Comparison of ENCODE assay signal across 8 cellular contexts in the genomic region with DNA sequence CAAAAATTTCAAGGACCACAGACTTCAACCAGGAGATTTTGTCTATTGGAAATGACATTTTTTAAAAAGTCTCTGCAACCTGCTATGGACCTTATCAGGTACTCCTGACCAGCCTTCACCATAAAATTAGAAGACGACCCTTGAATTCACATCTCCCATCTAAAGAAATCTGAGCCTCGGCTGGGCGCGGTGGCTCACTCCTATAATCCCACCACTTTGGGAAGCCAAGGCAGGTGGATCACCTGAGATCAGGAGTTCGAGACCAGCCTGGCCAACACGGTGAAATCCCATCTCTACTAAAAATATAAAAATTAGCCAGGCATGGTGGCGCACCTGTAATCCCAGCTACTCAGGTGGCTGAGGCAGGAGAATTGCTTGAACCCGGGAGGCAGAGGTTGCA. TPM values are rescaled to one million over a fixed set of nuclear protein-coding genes. Genes with fewer than 3 reads are reported as not detected.
DNase-seq lines count a peak whose midpoint lies in the region; ATAC-seq, FAIRE-seq and TF ChIP-seq lines count a peak whose summit lies in the region.
"Not testable (repeated sequence)": the region's sequence is repeated elsewhere in the genome, so short reads cannot be mapped to it uniquely, and the experiment has no call there.
"Had no signal": no experiment of that assay in that cellular context is flagged by ENCODE, and none has a peak within 500 bp of the region (broad histone marks: within the 10 kb centered on the region; RNA-seq: fewer than 3 reads in every experiment).

No MANE protein-coding gene starts in this region.

- H2AFZ ChIP-seq in OCI-LY3 (ENCODE audit: low read depth, low read length); HepG2 (ENCODE audit: low read length): not testable (repeated sequence)

- not testable (repeated sequence) for H3K36me3 ChIP-seq in BLaER1; OCI-LY3 (replicated peaks; ENCODE audit: low read depth, low read length); SJSA1; HepG2 (replicated peaks in 1 of 2; ENCODE audit: control insufficient read depth in 1 of 2, insufficient read depth in 2 of 2, low read length in 2 of 2); upper lobe of right lung

- peaks cover 85% of the 10 kb centered on the region for H3K4me1 Mint-ChIP-seq in dendritic cell treated with granulocyte-macrophage colony-stimulating factor and Interleukin-4, amounts not matched to agents 40 ng/mL and 50 ng/mL, for 4 days (ENCODE audit: low read depth)

- 93% methylated on average over 8 of the region's 8 CpGs for WGBS in HepG2 (ENCODE audit: low lambda C conversion rate)

- not testable (repeated sequence) for H3K9ac ChIP-seq in BLaER1; OCI-LY3 (ENCODE audit: low read length)
- peak overlapping the region; percentile 79; the same call in 1 of the 2 replicates for H3K9ac ChIP-seq in HepG2 (ENCODE audit: insufficient read depth, low read depth, low read length)

- not testable (repeated sequence) for H3K9me3 ChIP-seq in BLaER1; OCI-LY3 (ENCODE audit: insufficient read depth, low read length); SJSA1 (replicated peaks); HepG2 (ENCODE audit: low read length); upper lobe of right lung

- not testable (repeated sequence) for H3K27me3 Mint-ChIP-seq in dendritic cell treated with granulocyte-macrophage colony-stimulating factor and Interleukin-4, amounts not matched to agents 40 ng/mL and 50 ng/mL, for 4 days

- H3K79me2 ChIP-seq in OCI-LY3 (ENCODE audit: low read length); HepG2 (ENCODE audit: insufficient read depth, low read length): not testable (repeated sequence)

- CTCF ChIA-PET in HepG2 (lab: Yijun Ruan, JAX; ENCODE audit: low intra/inter-chr PET ratio, low total read pairs) = not testable (repeated sequence)

- not testable (repeated sequence) for TF ChIP-seq RAD21 in HepG2 (CRISPR knock-in tag; IDR thresholded peaks at IDR 0.05)

- H3K36me3 Mint-ChIP-seq in dendritic cell treated with granulocyte-macrophage colony-stimulating factor and Interleukin-4, amounts not matched to agents 40 ng/mL and 50 ng/mL, for 4 days (ENCODE audit: low read depth) = not testable (repeated sequence)

- not testable (repeated sequence) for TF ChIP-seq CTCF in OCI-LY3 (IDR thresholded peaks at IDR 0.05; ENCODE audit: low read depth, low read length); HepG2 (CRISPR knock-in tag; IDR thresholded peaks at IDR 0.05); upper lobe of right lung (IDR thresholded peaks at IDR 0.05)

- not testable (repeated sequence) for DNase-seq in SJSA1 (ENCODE audit: low read depth in 1 of 2, low spot score in 2 of 2); HepG2 (ENCODE audit: low spot score)
- DNase-seq in posterior vena cava (ENCODE audit: low spot score) = peak; percentile 74
- peak; percentile 25 for DNase-seq in upper lobe of right lung

- intact Hi-C loops in dendritic cell treated with granulocyte-macrophage colony-stimulating factor and Interleukin-4, amounts not matched to agents 40 ng/mL and 50 ng/mL, for 4 days (cut with micrococcal nuclease); HepG2 (cut with micrococcal nuclease; ENCODE audit: unreplicated experiment); upper lobe of right lung (cut with DNase I): not testable (repeated sequence)
- intact Hi-C loops in posterior vena cava (cut with DNase I) = loop anchor here in 1 of 2 donors (10.0 kb wide), 1 partner anchor 46 kb away; the partner anchor contains the start of gene ITGB2

- not testable (repeated sequence) for H4K20me1 ChIP-seq in BLaER1; OCI-LY3 (ENCODE audit: insufficient read depth, low read length); HepG2 (ENCODE audit: insufficient read depth, low read length)

- H3K9me3 Mint-ChIP-seq in dendritic cell treated with granulocyte-macrophage colony-stimulating factor and Interleukin-4, amounts not matched to agents 40 ng/mL and 50 ng/mL, for 4 days = not testable (repeated sequence)

- H3K4me1 ChIP-seq in BLaER1 (peaks cover 76% of the 10 kb centered on the region), OCI-LY3 (ENCODE audit: low read length) (peaks cover 63% of the 10 kb centered on the region), SJSA1 (replicated peaks) (peaks cover 66% of the 10 kb centered on the region), HepG2 (ENCODE audit: insufficient read depth, low read length) (peaks cover 100% of the 10 kb centered on the region), upper lobe of right lung (peaks cover 34% of the 10 kb centered on the region)

- not testable (repeated sequence) for TF ChIP-seq EP300 in HepG2 (IDR thresholded peaks at IDR 0.05; ENCODE audit: low read depth in 2 of 2, low read length in 2 of 2); HepG2 (CRISPR knock-in tag; IDR thresholded peaks at IDR 0.05; ENCODE audit: borderline replicate concordance)

- POLR2A ChIA-PET in HepG2 (lab: Yijun Ruan, JAX) = interaction anchor here (2.6 to 2.7 kb wide), 2 partner anchors 28 to 34 kb away, joined by 17 to 38 read pairs; no protein-coding TSS in a partner anchor

- BruUV-seq in HepG2 (replicated peaks; lab: Mats Ljungman, UMichigan) = not testable (repeated sequence)

- not testable (repeated sequence) for H3K27ac ChIP-seq in BLaER1, upper lobe of right lung
- H3K27ac ChIP-seq in OCI-LY3 (ENCODE audit: low read length) (peak overlapping the region; percentile 81), SJSA1 (peak overlapping the region; percentile 35; the same call in 1 of the 2 replicates), HepG2 (ENCODE audit: extremely low read length, insufficient read depth, low read length) (peak overlapping the region; percentile 99)

- peak overlapping the region; percentile 2 for H3K4me3 Mint-ChIP-seq in dendritic cell treated with granulocyte-macrophage colony-stimulating factor and Interleukin-4, amounts not matched to agents 40 ng/mL and 50 ng/mL, for 4 days

- in situ Hi-C loops in HepG2 (cut with HindIII; ENCODE audit: extremely low pct_ligation_motif_present, low pct_unique_long_range_greater_than_20kb) = not testable (repeated sequence)

- not testable (repeated sequence) for ATAC-seq in HepG2, upper lobe of right lung

- not testable (repeated sequence) for TF ChIP-seq POLR2A in HepG2 (IDR thresholded peaks at IDR 0.05; ENCODE audit: insufficient read depth in 1 of 2, low read depth in 2 of 2, low read length in 2 of 2)

- not testable (repeated sequence) for FAIRE-seq in HepG2 (lab: Jason Lieb, UNC)

- not testable (repeated sequence) for H3K4me3 ChIP-seq in BLaER1; OCI-LY3 (ENCODE audit: low read length); SJSA1; upper lobe of right lung
- H3K4me3 ChIP-seq in HepG2 (replicated peaks in 1 of 3; ENCODE audit: insufficient read depth in 1 of 3, low read depth in 2 of 3, low read length in 3 of 3) = peak overlapping the region in 1 of 3 experiments; percentile 48; a peak in 1 of 6 replicates

- H3K27ac Mint-ChIP-seq in dendritic cell treated with granulocyte-macrophage colony-stimulating factor and Interleukin-4, amounts not matched to agents 40 ng/mL and 50 ng/mL, for 4 days = peak overlapping the region; percentile 100

- H3K4me2 ChIP-seq in BLaER1 (peak overlapping the region; percentile 85; the same call in 1 of the 2 replicates), OCI-LY3 (ENCODE audit: low read length) (peak overlapping the region; percentile 77), HepG2 (ENCODE audit: low read depth, low read length) (peak overlapping the region; percentile 67)

- H3K27me3 ChIP-seq in BLaER1 = peaks cover 11% of the 10 kb centered on the region; the same call in 1 of the 2 replicates
- H3K27me3 ChIP-seq in OCI-LY3 (ENCODE audit: low read depth, low read length); SJSA1 (replicated peaks); HepG2 (ENCODE audit: control insufficient read depth in 1 of 2, insufficient read depth in 2 of 2, low read length in 2 of 2); upper lobe of right lung: not testable (repeated sequence)

RNA-seq across cellular contexts. Expression of gene PTTG1IP, which starts 5.7 kb away (rescaled TPM):
- total RNA-seq in SJSA1 (2014; rRNA removed; shearing (Covaris generic)) = 403 and 590 TPM in 2 replicates
- 89.4 and 161 TPM in 2 replicates for total RNA-seq in HepG2 (2016; rRNA removed; fragmentation: Illumina TruSeq; extraction: Trizol)
- 42.7 and 52.7 TPM in 2 replicates for total RNA-seq in HepG2 (2016; cell fraction: cytosol; rRNA removed; fragmentation: Illumina TruSeq; extraction: Trizol; ENCODE audit: low read depth)
- 93.0 and 159 TPM in 2 replicates for total RNA-seq in HepG2 (2016; cell fraction: insoluble cytoplasmic fraction; rRNA removed; fragmentation: Illumina TruSeq; extraction: Trizol)
- 72.6 and 73.1 TPM in 2 replicates for total RNA-seq in HepG2 (2016; cell fraction: membrane; rRNA removed; fragmentation: Illumina TruSeq; extraction: Trizol)
- 137 and 161 TPM in 2 replicates for total RNA-seq in HepG2 (2016; cell fraction: nucleus; rRNA removed; fragmentation: Illumina TruSeq; extraction: Trizol)
- polyA plus RNA-seq in HepG2 (2011; rRNA removed) = 700 and 734 TPM in 2 replicates
- polyA plus RNA-seq in HepG2 (2011; cell fraction: cytosol; rRNA removed) = 548 and 662 TPM in 2 replicates
- 529 and 555 TPM in 2 replicates for polyA plus RNA-seq in HepG2 (2011; cell fraction: nucleus; rRNA removed)
- 435 and 453 TPM in 2 replicates for polyA plus RNA-seq in HepG2 (2012)
- 22.2 and 24.3 TPM in 2 replicates for polyA plus RNA-seq in HepG2 (2016; cell fraction: cytosol; fragmentation: Illumina TruSeq; extraction: Trizol; ENCODE audit: low read depth)
- polyA plus RNA-seq in HepG2 (2016; cell fraction: insoluble cytoplasmic fraction; fragmentation: Illumina TruSeq; extraction: Trizol; ENCODE audit: low read depth) = 90.0 and 95.3 TPM in 2 replicates
- polyA plus RNA-seq in HepG2 (2016; cell fraction: membrane; fragmentation: Illumina TruSeq; extraction: Trizol; ENCODE audit: low read depth) = 47.9 and 49.9 TPM in 2 replicates
- 267 and 281 TPM in 2 replicates for polyA plus RNA-seq in HepG2 (2016; cell fraction: nucleus; fragmentation: Illumina TruSeq; extraction: Trizol; ENCODE audit: insufficient read depth, low read depth)
- polyA minus RNA-seq in HepG2 (2011; rRNA and poly(A)+ RNA removed; ENCODE audit: low replicate concordance) = 110 and 581 TPM in 2 replicates
- 491 and 595 TPM in 2 replicates for polyA minus RNA-seq in HepG2 (2011; cell fraction: cytosol; rRNA and poly(A)+ RNA removed)
- 203 and 242 TPM in 2 replicates for polyA minus RNA-seq in HepG2 (2011; cell fraction: nucleus; rRNA and poly(A)+ RNA removed)
- 100 to 1,000 TPM; 202 to 246 TPM for total RNA-seq in posterior vena cava
- 244 TPM for total RNA-seq in upper lobe of right lung

RNA-seq across cellular contexts. Expression of gene ITGB2, which starts 41.5 kb away (rescaled TPM):
- total RNA-seq in SJSA1 (2014; rRNA removed; shearing (Covaris generic)) = 116 and 120 TPM in 2 replicates
- total RNA-seq in HepG2 (2016; rRNA removed; fragmentation: Illumina TruSeq; extraction: Trizol) (1.6 and 4.2 TPM in 2 replicates), posterior vena cava (100 to 1,000 TPM in 1 of 2 donors, 10 to 100 TPM in 1; 47.9 to 122 TPM), upper lobe of right lung (370 TPM)
- total RNA-seq in HepG2 (2016; cell fraction: cytosol; rRNA removed; fragmentation: Illumina TruSeq; extraction: Trizol; ENCODE audit: low read depth) = 0.71 and 0.91 TPM in 2 replicates
- 2.3 and 3.5 TPM in 2 replicates for total RNA-seq in HepG2 (2016; cell fraction: insoluble cytoplasmic fraction; rRNA removed; fragmentation: Illumina TruSeq; extraction: Trizol)
- 1.2 and 1.9 TPM in 2 replicates for total RNA-seq in HepG2 (2016; cell fraction: membrane; rRNA removed; fragmentation: Illumina TruSeq; extraction: Trizol)
- total RNA-seq in HepG2 (2016; cell fraction: nucleus; rRNA removed; fragmentation: Illumina TruSeq; extraction: Trizol) = 6.5 and 6.6 TPM in 2 replicates
- 18.0 and 26.4 TPM in 2 replicates for polyA plus RNA-seq in HepG2 (2011; rRNA removed)
- 22.3 and 25.2 TPM in 2 replicates for polyA plus RNA-seq in HepG2 (2011; cell fraction: cytosol; rRNA removed)
- polyA plus RNA-seq in HepG2 (2011; cell fraction: nucleus; rRNA removed) = 63.6 and 64.3 TPM in 2 replicates
- 28.1 and 37.9 TPM in 2 replicates for polyA plus RNA-seq in HepG2 (2012)
- 0.53 and 1.0 TPM in 2 replicates for polyA plus RNA-seq in HepG2 (2016; cell fraction: cytosol; fragmentation: Illumina TruSeq; extraction: Trizol; ENCODE audit: low read depth)
- 2.2 and 2.5 TPM in 2 replicates for polyA plus RNA-seq in HepG2 (2016; cell fraction: insoluble cytoplasmic fraction; fragmentation: Illumina TruSeq; extraction: Trizol; ENCODE audit: low read depth)
- 1.3 and 1.5 TPM in 2 replicates for polyA plus RNA-seq in HepG2 (2016; cell fraction: membrane; fragmentation: Illumina TruSeq; extraction: Trizol; ENCODE audit: low read depth)
- 5.9 and 7.0 TPM in 2 replicates for polyA plus RNA-seq in HepG2 (2016; cell fraction: nucleus; fragmentation: Illumina TruSeq; extraction: Trizol; ENCODE audit: insufficient read depth, low read depth)
- 1.4 and 26.8 TPM in 2 replicates for polyA minus RNA-seq in HepG2 (2011; rRNA and poly(A)+ RNA removed; ENCODE audit: low replicate concordance)
- 11.9 and 12.6 TPM in 2 replicates for polyA minus RNA-seq in HepG2 (2011; cell fraction: cytosol; rRNA and poly(A)+ RNA removed)
- polyA minus RNA-seq in HepG2 (2011; cell fraction: nucleus; rRNA and poly(A)+ RNA removed) = 10.0 and 14.7 TPM in 2 replicates
- total RNA-seq: HT-29 had no signal

Comparison
In these comparisons a context has a peak if more than half of its experiments do, and no peak if none do; other contexts are left out.
1. RNA of gene ITGB2, which starts 41.5 kb away (total RNA-seq): 370 TPM in upper lobe of right lung (single experiment), 47.9 to 122 TPM in posterior vena cava and 116 to 120 TPM in SJSA1; 0.71 to 6.6 TPM in HepG2; every median in the first group is over 4 times any median in the second.
2. Peak in every context shown above with its lines, with median percentiles within 50 percentile points of each other: H3K4me2 ChIP-seq.